24 cellular contexts compared by ENCODE assay signal in genomic region chr6:38432079-38432478, GRCh38.
"Had no signal": no experiment of that assay in that cellular context is flagged by ENCODE, and none has a peak within 500 bp of the region (broad histone marks: within the 10 kb centered on the region; RNA-seq: fewer than 3 reads in every experiment).

No MANE protein-coding gene starts in this region.

- H3K4me3 ChIP-seq: breast epithelium, MG63, Peyer's patch had no signal

- H3K4me1 Mint-ChIP-seq: activated naive CD4-positive, alpha-beta T cell treated with anti-CD3 and anti-CD28 coated beads, Interleukin-2, amount 10 ng/mL, durations not matched to agents 7 days and 5 days had no signal

- ATAC-seq: activated T-cell treated with anti-CD3 and anti-CD28 coated beads, Interleukin-2, amount 50 U/mL, for 4 hours had no signal

- H3K9me3 ChIP-seq: breast epithelium, Peyer's patch had no signal

- H3K27me3 Mint-ChIP-seq: activated B cell treated with CpG ODN at 0.5 μM for 24 hours; activated CD4-positive, alpha-beta memory T cell treated with anti-CD3 and anti-CD28 coated beads for 36 hours; activated CD4-positive, alpha-beta T cell treated with anti-CD3 and anti-CD28 coated beads, Interleukin-2, amount 10 ng/mL, durations not matched to agents 24 days and 14 days; activated naive CD4-positive, alpha-beta T cell treated with anti-CD3 and anti-CD28 coated beads, Interleukin-2, amount 10 ng/mL, durations not matched to agents 7 days and 5 days; activated naive CD8-positive, alpha-beta T cell treated with anti-CD3 and anti-CD28 coated beads, Interleukin-2, amount 10 ng/mL, durations not matched to agents 7 days and 5 days had no signal

- H3K27me3 ChIP-seq: breast epithelium, MG63, Peyer's patch had no signal

- H3K4me1 ChIP-seq: breast epithelium, Peyer's patch had no signal

- H3K27ac ChIP-seq: breast epithelium, Peyer's patch had no signal

- H3K9me3 Mint-ChIP-seq: T-helper 1 cell treated with Interleukin-12 subunit alpha and Interleukin-12 subunit beta and Interleukin-4 antibody, amounts not matched to agents 30 μg/mL and 1 μg/mL, for 36 hours had no signal

- DNase-seq: activated B cell treated with CpG ODN at 0.5 μM for 24 hours; activated CD4-positive, alpha-beta T cell treated with anti-CD3 and anti-CD28 coated beads for 1 hour; activated CD4-positive, alpha-beta T cell treated with anti-CD3 and anti-CD28 coated beads, Interleukin-2, amount 10 ng/mL, durations not matched to agents 24 days and 14 days; activated CD8-positive, alpha-beta memory T cell treated with anti-CD3 and anti-CD28 coated beads for 24 hours; activated gamma-delta T cell treated with Interleukin-2 at 50 U/mL for 16 hours; activated naive CD4-positive, alpha-beta T cell treated with anti-CD3 and anti-CD28 coated beads, Interleukin-2, amount 10 ng/mL, durations not matched to agents 7 days and 5 days; activated naive CD8-positive, alpha-beta T cell treated with anti-CD3 and anti-CD28 coated beads, Interleukin-2, amount 10 ng/mL, durations not matched to agents 7 days and 5 days; activated T-cell treated with anti-CD3 and anti-CD28 coated beads, Interleukin-2, amount 50 U/mL, for 4 hours; aorta; caudate nucleus; KG1; MV-4-11; NCI-H1105; NCI-H1436 treated with DMSO at 0.1 percent for 48 hours; NCI-H187; NCI-H2081; NCI-H510A treated with DMSO at 0.1 percent for 48 hours; NCI-H69; Peyer's patch; SHP77 had no signal

- H3K27ac Mint-ChIP-seq: activated B cell treated with CpG ODN at 0.5 μM for 24 hours; activated CD4-positive, alpha-beta memory T cell treated with anti-CD3 and anti-CD28 coated beads for 36 hours; activated CD4-positive, alpha-beta T cell treated with anti-CD3 and anti-CD28 coated beads, Interleukin-2, amount 10 ng/mL, durations not matched to agents 24 days and 14 days; activated naive CD4-positive, alpha-beta T cell treated with anti-CD3 and anti-CD28 coated beads, Interleukin-2, amount 10 ng/mL, durations not matched to agents 7 days and 5 days; activated naive CD8-positive, alpha-beta T cell treated with anti-CD3 and anti-CD28 coated beads, Interleukin-2, amount 10 ng/mL, durations not matched to agents 7 days and 5 days; T-helper 1 cell treated with Interleukin-12 subunit alpha and Interleukin-12 subunit beta and Interleukin-4 antibody, amounts not matched to agents 30 μg/mL and 1 μg/mL, for 36 hours had no signal

- H3K4me3 Mint-ChIP-seq: activated B cell treated with CpG ODN at 0.5 μM for 24 hours; activated CD4-positive, alpha-beta memory T cell treated with anti-CD3 and anti-CD28 coated beads for 36 hours; activated CD4-positive, alpha-beta T cell treated with anti-CD3 and anti-CD28 coated beads, Interleukin-2, amount 10 ng/mL, durations not matched to agents 24 days and 14 days; activated naive CD4-positive, alpha-beta T cell treated with anti-CD3 and anti-CD28 coated beads, Interleukin-2, amount 10 ng/mL, durations not matched to agents 7 days and 5 days; activated naive CD8-positive, alpha-beta T cell treated with anti-CD3 and anti-CD28 coated beads, Interleukin-2, amount 10 ng/mL, durations not matched to agents 7 days and 5 days; activated T-cell treated with anti-CD3 and anti-CD28 coated beads, Interleukin-2, amount 50 U/mL, for 4 hours; T-helper 1 cell treated with Interleukin-12 subunit alpha and Interleukin-12 subunit beta and Interleukin-4 antibody, amounts not matched to agents 30 μg/mL and 1 μg/mL, for 36 hours had no signal

- H3K36me3 ChIP-seq: breast epithelium, MG63, Peyer's patch had no signal
